17 cellular contexts compared by ENCODE assay signal in the genomic region with DNA sequence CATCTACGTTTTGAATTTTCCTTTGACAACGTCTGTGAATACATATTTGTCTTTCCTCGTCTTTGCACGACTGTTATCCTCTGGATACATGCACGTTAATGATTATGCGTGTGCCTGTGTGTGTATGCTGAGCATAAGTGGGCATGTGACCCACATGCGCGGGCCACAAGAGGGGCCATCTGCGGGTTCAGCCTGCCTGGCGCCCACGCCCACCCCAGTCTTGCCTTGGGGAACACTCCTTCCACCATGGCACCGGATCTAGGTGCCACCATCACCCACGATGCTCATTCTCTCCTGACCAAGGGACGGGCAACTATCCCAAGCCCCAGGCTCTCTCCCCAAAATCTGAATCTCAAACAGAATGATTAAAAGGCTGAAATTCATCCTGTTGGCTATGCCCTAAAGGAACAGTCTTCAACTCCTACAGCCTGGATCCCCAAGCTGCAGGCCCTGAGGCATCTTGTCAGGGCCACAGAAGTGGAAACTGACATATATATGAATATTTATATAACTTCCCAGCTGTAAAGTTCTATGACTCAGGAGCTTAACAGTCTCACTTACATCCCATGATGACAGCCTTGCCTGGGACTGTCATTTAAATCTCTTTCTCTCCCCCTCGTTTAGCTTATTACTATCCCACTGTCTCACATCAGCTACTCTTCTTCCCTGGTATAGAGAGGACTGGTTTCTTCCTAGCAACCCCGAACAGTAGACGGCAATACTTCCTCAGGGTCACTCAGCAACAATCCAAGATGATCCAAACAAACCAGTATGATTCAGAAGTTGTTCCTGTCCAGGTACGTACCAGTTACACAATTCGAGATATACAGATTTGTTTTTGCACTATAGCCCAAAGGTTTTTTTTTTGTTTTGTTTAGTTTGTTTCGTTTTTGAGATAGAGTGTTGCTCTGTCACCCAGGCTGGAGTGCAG. TPM values are rescaled to one million over a fixed set of nuclear protein-coding genes. Genes with fewer than 3 reads are reported as not detected.
DNase-seq lines count a peak whose midpoint lies in the region; ATAC-seq and TF ChIP-seq lines count a peak whose summit lies in the region.
"Had no signal": no experiment of that assay in that cellular context is flagged by ENCODE, and none has a peak within 500 bp of the region (broad histone marks: within the 10 kb centered on the region; RNA-seq: fewer than 3 reads in every experiment).

No MANE protein-coding gene starts in this region.

- TF ChIP-seq EP300 in upper lobe of left lung (IDR thresholded peaks at IDR 0.05), result peak in 1 of 4 donors; percentile 62

- no peak for TF ChIP-seq CTCF in upper lobe of left lung (IDR thresholded peaks at IDR 0.05)

- H3K4me1 ChIP-seq in upper lobe of left lung, result peaks cover 20 to 45% (median 33%) of the 10 kb centered on the region in 4 donors

- H3K4me3 ChIP-seq in upper lobe of left lung, result no peak overlapping the region

- intact Hi-C loops in left cardiac atrium (cut with DNase I) (no loop called here), left ventricle myocardium superior (cut with micrococcal nuclease) (no loop called here)

- no peaks in the 10 kb centered on the region for H3K9me3 ChIP-seq in upper lobe of left lung

- no peak for TF ChIP-seq POLR2A in upper lobe of left lung (IDR thresholded peaks at IDR 0.05)

- DNase-seq in left cardiac atrium, result no peak
- DNase-seq in left ventricle myocardium superior, result no peak
- DNase-seq in dermis blood vessel endothelial cell, result peak; percentile 76
- peak; percentile 55 to 75 for DNase-seq in lung microvascular endothelial cell (ENCODE audit: low read depth in 2 of 2)
- DNase-seq in upper lobe of left lung, result peak in 1 of 2 donors; percentile 63
- no peak for DNase-seq in glomerular visceral epithelial cell (ENCODE audit: extremely low spot score)
- DNase-seq in NCI-H2029 (lab: John Stamatoyannopoulos, UW), result no peak
- no peak for DNase-seq in SKM-1 treated with dmso at 0.1 percent for 144 hours (lab: John Stamatoyannopoulos, UW; ENCODE audit: unreplicated experiment)
- DNase-seq: 8988T; activated CD4-positive, CD25-positive, alpha-beta regulatory T cell treated with anti-CD3 and anti-CD28 coated beads, Interleukin-2, amount 50 U/mL, for 72 hours; activated CD8-positive, alpha-beta memory T cell treated with anti-CD3 and anti-CD28 coated beads for 24 hours; NCI-H1417 treated with DMSO at 0.1 percent for 48 hours; NCI-H2171; occipital lobe; stimulated activated naive CD8-positive, alpha-beta T cell treated with anti-CD3 and anti-CD28 coated beads, Interleukin-15, amount 100 ng/mL, for 72 hours had no signal

- no peaks in the 10 kb centered on the region for H3K36me3 ChIP-seq in upper lobe of left lung

- ATAC-seq in left cardiac atrium (peak; percentile 58 to 92), left ventricle myocardium superior (no peak), upper lobe of left lung (ENCODE audit: low FRiP score in 2 of 2) (peak; percentile 28 to 31)
- ATAC-seq: activated naive CD4-positive, alpha-beta T cell treated with anti-CD3 and anti-CD28 coated beads, Interleukin-2, amount 50 U/mL, for 72 hours; Panc1; stimulated activated naive CD8-positive, alpha-beta T cell treated with anti-CD3 and anti-CD28 coated beads, Interleukin-15, amount 100 ng/mL, for 72 hours had no signal

- peak overlapping the region in 2 of 4 donors; percentile 33 to 72 for H3K27ac ChIP-seq in upper lobe of left lung

- no peaks in the 10 kb centered on the region for H3K27me3 ChIP-seq in upper lobe of left lung

- 80 to 87% methylated on average over 20 of the region's 20 CpGs for WGBS in upper lobe of left lung, 2 donors

RNA-seq across cellular contexts. Expression of a gene that starts 22.9 kb away (rescaled TPM):
- total RNA-seq in left cardiac atrium (1 to 10 TPM; 1.3 to 1.5 TPM), left ventricle myocardium superior (2.5 TPM), dermis blood vessel endothelial cell (2.6 and 3.3 TPM in 2 replicates), lung microvascular endothelial cell (1.5 and 2.4 TPM in 2 replicates), upper lobe of left lung (10 to 100 TPM in 1 of 6 donors, 1 to 10 TPM in 5; 4.1 to 10.2 (median 5.3) TPM)

Comparison
In these comparisons a context has a peak if more than half of its experiments do, and no peak if none do; other contexts are left out.
1. DNase-seq: peak in dermis blood vessel endothelial cell (single experiment) and lung microvascular endothelial cell (2 of 2); none in left cardiac atrium (single experiment), left ventricle myocardium superior (single experiment), glomerular visceral epithelial cell (single experiment), NCI-H2029 (single experiment) and SKM-1 treated with dmso at 0.1 percent for 144 hours (single experiment).